In the genomic region with DNA sequence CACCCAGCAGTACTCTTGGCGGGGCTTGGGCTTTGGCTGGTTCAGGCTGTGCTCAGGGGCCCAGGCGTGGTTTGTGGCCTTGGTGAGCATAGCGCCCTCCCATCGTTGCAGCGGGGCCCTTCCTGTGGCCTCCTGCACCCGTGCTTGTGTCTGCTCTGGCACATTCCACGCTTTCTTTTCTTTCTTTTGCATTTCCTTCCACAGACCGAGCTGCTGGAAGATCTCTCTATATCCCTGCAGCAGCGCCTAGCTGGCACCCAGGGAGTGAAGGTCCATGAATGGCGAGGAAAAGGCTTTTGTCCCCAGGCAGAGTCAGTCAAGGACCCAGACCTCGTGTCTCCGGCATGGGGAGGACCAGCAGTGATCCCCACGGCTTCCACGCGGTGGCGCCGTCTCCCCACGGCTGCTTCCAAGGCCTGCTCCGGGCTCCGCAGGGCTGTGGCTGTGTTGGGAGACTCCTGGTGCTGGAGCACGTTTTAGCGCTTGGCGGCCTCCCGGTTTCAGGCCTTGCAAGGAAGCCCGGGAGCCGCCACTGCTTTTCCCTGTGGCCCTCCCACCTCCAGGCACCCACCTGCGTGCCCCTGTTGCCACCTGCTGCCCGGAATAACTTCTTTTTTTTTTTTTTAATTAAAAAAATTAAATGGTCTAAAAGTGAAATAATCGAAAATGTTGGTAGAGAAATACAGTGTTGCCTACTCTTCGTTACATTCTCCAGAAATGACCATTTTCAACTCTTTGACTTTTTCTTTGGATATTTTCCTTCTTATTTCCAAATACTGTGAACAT, we compare ENCODE assay signal across 8 cellular contexts. TPM values are rescaled to one million over a fixed set of nuclear protein-coding genes. Genes with fewer than 3 reads are reported as not detected.
A peak's percentile ranks its signal among the peaks of the same experiment; 100 is the strongest.
DNase-seq lines count a peak whose midpoint lies in the region; ATAC-seq lines count a peak whose summit lies in the region.

No MANE protein-coding gene starts in this region.

- WGBS in right cardiac atrium = 21% methylated on average over 30 of the region's 30 CpGs

- no peaks in the 10 kb centered on the region for H3K4me1 ChIP-seq in right cardiac atrium (ENCODE audit: control insufficient read depth, insufficient read depth, low read length)

- H3K4me3 ChIP-seq in right cardiac atrium (ENCODE audit: low read length) = no peak overlapping the region

- ATAC-seq in GM21723 (IDR thresholded peaks at IDR 0.05; ENCODE audit: unreplicated experiment) = peak; percentile 89
- ATAC-seq in right cardiac atrium = peak; percentile 85 to 89
- peak; percentile 83 for ATAC-seq in sciatic nerve
- ATAC-seq in GM19463 (IDR thresholded peaks at IDR 0.05; ENCODE audit: unreplicated experiment) = no peak

- DNase-seq in D341Med (ENCODE audit: low spot score) (peak; percentile 94), M059J (ENCODE audit: low read depth) (peak; percentile 66), T-helper 2 cell (peak; percentile 29 to 71 (median 51)), amniotic epithelial cell (ENCODE audit: low read depth) (peak; percentile 16), right cardiac atrium (peak; percentile 74 to 91 (median 90)), sciatic nerve (ENCODE audit: low spot score) (peak; percentile 86)

- H3K27ac ChIP-seq in right cardiac atrium (ENCODE audit: low read length) = no peak overlapping the region

- no peaks in the 10 kb centered on the region for H3K27me3 ChIP-seq in right cardiac atrium (ENCODE audit: control insufficient read depth, insufficient read depth)

- H3K9me3 ChIP-seq in right cardiac atrium (ENCODE audit: control insufficient read depth, low read length) = no peaks in the 10 kb centered on the region

- intact Hi-C loops in right cardiac atrium (cut with DNase I) (no loop called here), sciatic nerve (cut with DNase I) (no loop called here)

RNA-seq across cellular contexts. Expression of a gene that starts 28.5 kb away (rescaled TPM):
- not detected in 2 replicates for total RNA-seq in M059J (2014; rRNA removed; shearing (Covaris generic))
- 1 to 10 TPM in 2 of 4 donors, under 1 TPM in 2; 0.85 to 1.6 (median 1.2) TPM for total RNA-seq in right cardiac atrium
- polyA plus RNA-seq in right cardiac atrium = 0.61 TPM
- 1.6 TPM for total RNA-seq in sciatic nerve

RNA-seq across cellular contexts. Expression of a gene that starts 51.8 kb away (rescaled TPM):
- not detected in 2 replicates for total RNA-seq in M059J (2014; rRNA removed; shearing (Covaris generic))
- total RNA-seq in right cardiac atrium = under 1 TPM in 3 of 4 donors, not detected in 1; 0.08 to 0.32 (median 0.29) TPM
- 0.18 TPM for polyA plus RNA-seq in right cardiac atrium
- 23.3 TPM for total RNA-seq in sciatic nerve

Comparison
In these comparisons a context has a peak if more than half of its experiments do, and no peak if none do; other contexts are left out.
1. DNase-seq: peak in every context shown above with its lines; median percentile 94 in D341Med; 90 in right cardiac atrium; 86 in sciatic nerve; 66 in M059J; 51 in T-helper 2 cell; 16 in amniotic epithelial cell.
2. RNA of a gene that starts 51.8 kb away (total RNA-seq): 23.3 TPM in sciatic nerve (single experiment); 0.08 to 0.32 TPM in right cardiac atrium and not detected in M059J; every median in the first group is over 10 times any median in the second.